ENCODE assay signal across 8 cellular contexts in genomic region chr10:72851524-72851923, GRCh38.
"Had no signal": no experiment of that assay in that cellular context is flagged by ENCODE, and none has a peak within 500 bp of the region (broad histone marks: within the 10 kb centered on the region; RNA-seq: fewer than 3 reads in every experiment).

No MANE protein-coding gene starts in this region.

- ATAC-seq: HCT116, HepG2 had no signal

- H3K27ac ChIP-seq: GM23248, KMS-11 had no signal

- H3K4me1 ChIP-seq: HAP-1 had no signal

- H3K36me3 ChIP-seq: HAP-1 had no signal

- DNase-seq: GM23248, GOT3, H7, KBM-7 had no signal

- H3K4me3 ChIP-seq: GM23248, HAP-1 had no signal

- H3K9me3 ChIP-seq: HAP-1 had no signal
